9 cellular contexts compared by ENCODE assay signal in the genomic region with DNA sequence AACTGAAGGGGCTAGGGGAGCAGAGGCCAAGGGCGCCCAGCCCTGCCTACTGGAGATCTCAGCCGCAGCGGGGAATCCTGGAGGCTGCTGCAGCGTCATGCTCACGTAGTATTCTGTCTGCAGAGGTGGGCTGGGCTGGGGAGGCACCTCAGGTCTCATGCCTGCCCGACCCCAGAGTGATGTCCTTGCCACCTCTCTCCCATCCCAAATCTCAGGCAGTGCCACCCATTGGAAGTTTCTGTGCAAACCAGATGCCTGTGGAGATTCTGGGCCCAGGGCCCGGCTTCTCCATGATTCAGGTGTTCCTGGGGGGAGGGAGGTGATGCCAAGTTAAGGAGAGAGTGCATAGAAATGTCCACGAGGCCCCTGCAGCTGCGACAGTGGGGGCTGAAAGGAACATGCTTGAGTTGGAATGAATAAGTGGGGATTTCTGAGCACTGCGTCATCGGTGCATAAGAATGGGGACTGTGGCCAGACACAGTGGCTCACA.
DNase-seq lines count a peak whose midpoint lies in the region; ATAC-seq and TF ChIP-seq lines count a peak whose summit lies in the region.
"Had no signal": no experiment of that assay in that cellular context is flagged by ENCODE, and none has a peak within 500 bp of the region (broad histone marks: within the 10 kb centered on the region; RNA-seq: fewer than 3 reads in every experiment).

No MANE protein-coding gene starts in this region.

- no peaks in the 10 kb centered on the region for H3K9me3 ChIP-seq in ovary

- peak overlapping the region; percentile 56 for H3K4me3 Mint-ChIP-seq in activated CD8-positive, alpha-beta T cell treated with anti-CD3 and anti-CD28 coated beads, Interleukin-2, amount 10 ng/mL, durations not matched to agents 7 days and 5 days

- peaks cover 20% of the 10 kb centered on the region for H3K36me3 Mint-ChIP-seq in activated CD8-positive, alpha-beta T cell treated with anti-CD3 and anti-CD28 coated beads, Interleukin-2, amount 10 ng/mL, durations not matched to agents 7 days and 5 days (ENCODE audit: low read depth)

- H3K36me3 ChIP-seq in ovary, result no peaks in the 10 kb centered on the region

- CTCF ChIA-PET in activated CD8-positive, alpha-beta T cell treated with anti-CD3 and anti-CD28 coated beads, Interleukin-2, amount 10 ng/mL, durations not matched to agents 7 days and 5 days (lab: Charles Lee), result interaction anchor here (1.2 to 2.3 kb wide), 6 partner anchors 8 to 352 kb away, joined by 3 to 12 read pairs (median 5); no protein-coding TSS in a partner anchor

- intact Hi-C loops in posterior vena cava (cut with DNase I), result loop anchor here in 1 of 2 donors (2.0 kb wide), 1 partner anchor 73 kb away; no protein-coding TSS in a partner anchor
- intact Hi-C loops in ovary (cut with DNase I), result loop anchor here in 1 of 4 donors (10.0 kb wide), 1 partner anchor 351 kb away; no protein-coding TSS in a partner anchor

- H3K4me3 ChIP-seq in ovary, result no peak overlapping the region

- no peak for TF ChIP-seq POLR2A in ovary (IDR thresholded peaks at IDR 0.05)

- peak overlapping the region; percentile 95 for H3K27ac Mint-ChIP-seq in activated CD8-positive, alpha-beta T cell treated with anti-CD3 and anti-CD28 coated beads, Interleukin-2, amount 10 ng/mL, durations not matched to agents 7 days and 5 days

- peak; percentile 29 for ATAC-seq in HG02610 (IDR thresholded peaks at IDR 0.05; ENCODE audit: unreplicated experiment)
- ATAC-seq in activated CD8-positive, alpha-beta T cell treated with anti-CD3 and anti-CD28 coated beads, Interleukin-2, amount 10 ng/mL, durations not matched to agents 7 days and 5 days, result no peak
- no peak for ATAC-seq in GM18867 (IDR thresholded peaks at IDR 0.05; ENCODE audit: unreplicated experiment)

- H3K9me3 Mint-ChIP-seq in activated CD8-positive, alpha-beta T cell treated with anti-CD3 and anti-CD28 coated beads, Interleukin-2, amount 10 ng/mL, durations not matched to agents 7 days and 5 days (ENCODE audit: insufficient read depth), result peaks cover 7% of the 10 kb centered on the region

- 57 to 70% (median 61%) methylated on average over 11 of the region's 11 CpGs for WGBS in ovary, 3 donors

- no peaks in the 10 kb centered on the region for H3K27me3 ChIP-seq in ovary

- POLR2A ChIA-PET in activated CD8-positive, alpha-beta T cell treated with anti-CD3 and anti-CD28 coated beads, Interleukin-2, amount 10 ng/mL, durations not matched to agents 7 days and 5 days (lab: Charles Lee), result interaction anchor here (0.6 to 1.4 kb wide), 4 partner anchors 10 to 187 kb away, joined by 3 to 4 read pairs (median 3); a partner anchor contains a TSS

- no peak for TF ChIP-seq CTCF in ovary (IDR thresholded peaks at IDR 0.05)

- TF ChIP-seq EP300 in ovary (IDR thresholded peaks at IDR 0.05), result no peak

- peaks cover 60% of the 10 kb centered on the region for H3K4me1 Mint-ChIP-seq in activated CD8-positive, alpha-beta T cell treated with anti-CD3 and anti-CD28 coated beads, Interleukin-2, amount 10 ng/mL, durations not matched to agents 7 days and 5 days (ENCODE audit: low read depth)

- H3K4me1 ChIP-seq in ovary (ENCODE audit: insufficient read depth), result no peaks in the 10 kb centered on the region

- peak; percentile 56 for DNase-seq in activated CD8-positive, alpha-beta memory T cell treated with anti-CD3 and anti-CD28 coated beads for 24 hours
- no peak for DNase-seq in activated CD8-positive, alpha-beta memory T cell treated with anti-CD3 and anti-CD28 coated beads, Interleukin-2, amount 50 U/mL, for 4 hours
- DNase-seq in activated CD8-positive, alpha-beta T cell treated with anti-CD3 and anti-CD28 coated beads, Interleukin-2, amount 10 ng/mL, durations not matched to agents 7 days and 5 days, result no peak
- DNase-seq in posterior vena cava (ENCODE audit: low spot score), result peak; percentile 63
- no peak for DNase-seq in occipital lobe (lab: John Stamatoyannopoulos, UW)
- DNase-seq in ovary, result no peak
- DNase-seq: NCI-H524 treated with DMSO at 0.1 percent for 48 hours had no signal

- no peaks in the 10 kb centered on the region for H3K27me3 Mint-ChIP-seq in activated CD8-positive, alpha-beta T cell treated with anti-CD3 and anti-CD28 coated beads, Interleukin-2, amount 10 ng/mL, durations not matched to agents 7 days and 5 days (ENCODE audit: low read depth)

- H3K27ac ChIP-seq in ovary, result no peak overlapping the region

Comparison
In these comparisons a context has a peak if more than half of its experiments do, and no peak if none do; other contexts are left out.
1. DNase-seq: peak in activated CD8-positive, alpha-beta memory T cell treated with anti-CD3 and anti-CD28 coated beads for 24 hours (single experiment) and posterior vena cava (single experiment); none in activated CD8-positive, alpha-beta memory T cell treated with anti-CD3 and anti-CD28 coated beads, Interleukin-2, amount 50 U/mL, for 4 hours (single experiment), activated CD8-positive, alpha-beta T cell treated with anti-CD3 and anti-CD28 coated beads, Interleukin-2, amount 10 ng/mL, durations not matched to agents 7 days and 5 days (single experiment), occipital lobe (single experiment) and ovary (0 of 5).